Comparison of ENCODE assay signal across 18 cellular contexts in genomic region chr17:50793007-50793406, GRCh38.
"Had no signal": no experiment of that assay in that cellular context is flagged by ENCODE, and none has a peak within 500 bp of the region (broad histone marks: within the 10 kb centered on the region; RNA-seq: fewer than 3 reads in every experiment).

No MANE protein-coding gene starts in this region.

- H3K9me3 ChIP-seq: adrenal gland, ascending aorta, esophagus muscularis mucosa, upper lobe of left lung had no signal

- DNase-seq: activated CD4-positive, alpha-beta T cell treated with anti-CD3 and anti-CD28 coated beads, Interleukin-2, amount 50 U/mL, for 1 hour; activated CD4-positive, CD25-positive, alpha-beta regulatory T cell treated with anti-CD3 and anti-CD28 coated beads, Interleukin-2, amount 50 U/mL, for 72 hours; activated CD8-positive, alpha-beta T cell treated with anti-CD3 and anti-CD28 coated beads, Interleukin-2, amount 10 ng/mL, durations not matched to agents 7 days and 5 days; activated gamma-delta T cell treated with Interleukin-2 at 50 U/mL for 16 hours; adrenal gland; brain microvascular endothelial cell; dorsolateral prefrontal cortex; effector memory CD8-positive, alpha-beta T cell; hippocampal formation; retina; stimulated activated CD4-positive, alpha-beta T cell treated with anti-CD3 and anti-CD28 coated beads, Interleukin-4, amount 100 ng/mL, for 1 hour; stimulated activated naive CD4-positive, alpha-beta T cell treated with Interleukin-2 at 50 U/mL for 16 hours; T-helper 1 cell; upper lobe of left lung; WERI-Rb-1 had no signal

- H3K27ac ChIP-seq: adrenal gland, ascending aorta, brain microvascular endothelial cell, dorsolateral prefrontal cortex, esophagus muscularis mucosa, upper lobe of left lung, WERI-Rb-1 had no signal

- H3K36me3 ChIP-seq: adrenal gland, ascending aorta, brain microvascular endothelial cell, esophagus muscularis mucosa, upper lobe of left lung, WERI-Rb-1 had no signal

- ATAC-seq: activated CD8-positive, alpha-beta T cell treated with anti-CD3 and anti-CD28 coated beads, Interleukin-2, amount 10 ng/mL, durations not matched to agents 7 days and 5 days; activated naive CD4-positive, alpha-beta T cell treated with anti-CD3 and anti-CD28 coated beads, Interleukin-2, amount 50 U/mL, for 72 hours; effector memory CD8-positive, alpha-beta T cell had no signal

- H3K27me3 ChIP-seq: adrenal gland, ascending aorta, brain microvascular endothelial cell, dorsolateral prefrontal cortex, esophagus muscularis mucosa, upper lobe of left lung had no signal

- H3K4me1 ChIP-seq: adrenal gland, ascending aorta, upper lobe of left lung had no signal

- H3K4me3 ChIP-seq: adrenal gland, ascending aorta, dorsolateral prefrontal cortex, esophagus muscularis mucosa, upper lobe of left lung had no signal
